Comparison of ENCODE assay signal across 7 cellular contexts in genomic region chr16:21881988-21882387, GRCh38. TPM values are rescaled to one million over a fixed set of nuclear protein-coding genes. Genes with fewer than 3 reads are reported as not detected.
DNase-seq lines count a peak whose midpoint lies in the region; FAIRE-seq and TF ChIP-seq lines count a peak whose summit lies in the region.
"Not testable (repeated sequence)": the region's sequence is repeated elsewhere in the genome, so short reads cannot be mapped to it uniquely, and the experiment has no call there.

No MANE protein-coding gene starts in this region.

- not testable (repeated sequence) for H3K4me3 ChIP-seq in DOHH2 (ENCODE audit: low read length); OCI-LY1 (ENCODE audit: low read depth, low read length, poor library complexity, severe bottlenecking); kidney (ENCODE audit: low read length in 2 of 2)

- H3K27ac ChIP-seq in DOHH2 (ENCODE audit: low read depth, low read length); kidney (ENCODE audit: low read depth in 2 of 2, low read length in 2 of 2): not testable (repeated sequence)
- peak overlapping the region; percentile 40 for H3K27ac ChIP-seq in OCI-LY1 (ENCODE audit: low read depth, low read length, poor library complexity, severe bottlenecking)

- not testable (repeated sequence) for H3K4me1 ChIP-seq in DOHH2 (ENCODE audit: control insufficient read depth, low read length); OCI-LY1 (ENCODE audit: insufficient read depth, low read length, severe bottlenecking); kidney (ENCODE audit: control insufficient read depth in 1 of 2, insufficient read depth in 1 of 2, low read depth in 1 of 2, low read length in 2 of 2)

- not testable (repeated sequence) for H3K27me3 ChIP-seq in DOHH2 (ENCODE audit: control insufficient read depth, low read length); OCI-LY1 (ENCODE audit: insufficient read depth, low read length)

- H2AFZ ChIP-seq in OCI-LY1 (ENCODE audit: low read length) = not testable (repeated sequence)

- not testable (repeated sequence) for H4K20me1 ChIP-seq in DOHH2 (ENCODE audit: control insufficient read depth, insufficient read depth, low read depth, low read length); OCI-LY1 (ENCODE audit: insufficient read depth, low read length)

- intact Hi-C loops in kidney (cut with DNase I) = not testable (repeated sequence)

- not testable (repeated sequence) for H3K9ac ChIP-seq in OCI-LY1 (ENCODE audit: low read length); kidney (ENCODE audit: low read length in 2 of 2)

- H3K4me2 ChIP-seq in DOHH2 (ENCODE audit: low read length) = peak overlapping the region; percentile 48
- H3K4me2 ChIP-seq in OCI-LY1 (ENCODE audit: low read length) = not testable (repeated sequence)

- peak; percentile 11 for DNase-seq in activated CD4-positive, alpha-beta T cell treated with anti-CD3 and anti-CD28 coated beads for 48 hours
- DNase-seq in activated T-cell treated with anti-CD3 and anti-CD28 coated beads for 1 hour (ENCODE audit: low read depth) (peak; percentile 0), kidney (peak; percentile 15)
- DNase-seq in activated naive CD4-positive, alpha-beta T cell treated with Interleukin-2 at 50 U/mL for 16 hours = peak; percentile 13
- peak; percentile 2 for DNase-seq in stimulated activated CD4-positive, alpha-beta T cell treated with anti-CD3 and anti-CD28 coated beads, Interleukin-15, amount 100 ng/mL, for 24 hours

- H3K79me2 ChIP-seq in DOHH2 (ENCODE audit: control insufficient read depth, low read length); OCI-LY1 (ENCODE audit: insufficient read depth, low read length): not testable (repeated sequence)

- not testable (repeated sequence) for H3K9me2 ChIP-seq in DOHH2 (replicated peaks; ENCODE audit: control insufficient read depth, low read length); OCI-LY1 (ENCODE audit: low read depth, low read length)

- H3K9me3 ChIP-seq in DOHH2 (ENCODE audit: control insufficient read depth, insufficient read depth, low read length); OCI-LY1 (ENCODE audit: low read length); kidney (ENCODE audit: control insufficient read depth in 1 of 2, low read length in 2 of 2): not testable (repeated sequence)

- FAIRE-seq in kidney (lab: Jason Lieb, UNC) = not testable (repeated sequence)

- H3F3A ChIP-seq in DOHH2 (ENCODE audit: control insufficient read depth, insufficient read depth); OCI-LY1 (ENCODE audit: insufficient read depth, low read length): not testable (repeated sequence)

- not testable (repeated sequence) for TF ChIP-seq CTCF in DOHH2 (IDR thresholded peaks at IDR 0.05; ENCODE audit: low read depth, low read length, poor library complexity, severe bottlenecking); OCI-LY1 (IDR thresholded peaks at IDR 0.05; ENCODE audit: low read length); kidney (IDR thresholded peaks at IDR 0.05; ENCODE audit: borderline replicate concordance, extremely low read depth, insufficient read depth)

- H3K36me3 ChIP-seq in DOHH2 (ENCODE audit: control insufficient read depth, low read length); OCI-LY1 (ENCODE audit: insufficient read depth, low read length); kidney (ENCODE audit: control insufficient read depth in 1 of 2, insufficient read depth in 2 of 2, low read length in 2 of 2): not testable (repeated sequence)

RNA-seq across cellular contexts. Expression of gene NPIPB4, which starts 24.4 kb away (rescaled TPM):
- 188 TPM for total RNA-seq in kidney
- 6.0 TPM for polyA plus RNA-seq in kidney (ENCODE audit: insufficient read depth, low read depth, low replicate concordance)
